Comparison of ENCODE assay signal across 1 cellular context in genomic region chr3:84946240-84946639, GRCh38.
TF ChIP-seq lines count a peak whose summit lies in the region.

No MANE protein-coding gene starts in this region.

TF ChIP-seq in SK-N-SH, 30 proteins besides CTCF, POLR2A, EP300 and RAD21 (continued from another document):
- TF ChIP-seq REST (IDR thresholded peaks at IDR 0.05; ENCODE audit: low read depth, low read length), result peak; percentile 87
